In genomic region chr10:73874267-73875138, GRCh38 we compare ENCODE assay signal across 8 cellular contexts. TPM values are rescaled to one million over a fixed set of nuclear protein-coding genes. Genes with fewer than 3 reads are reported as not detected.
DNase-seq lines count a peak whose midpoint lies in the region; ATAC-seq and TF ChIP-seq lines count a peak whose summit lies in the region.

Gene CAMK2G, minus strand, starts transcription at chr10:73874555. Its CDS starts 94 bp downstream, at chr10:73874461.

- TF ChIP-seq CTCF in GM10248 (IDR thresholded peaks at IDR 0.05; ENCODE audit: control extremely low read depth, extremely low read depth, low read depth, missing control alignments): no peak
- no peak; the same call in 1 of the 2 replicates for TF ChIP-seq CTCF in HEK293 (tag by site-specific recombination; IDR thresholded peaks at IDR 0.05)
- TF ChIP-seq CTCF in NB4 (IDR thresholded peaks at IDR 0.05; ENCODE audit: low read depth, low read length): no peak
- TF ChIP-seq CTCF in heart left ventricle (IDR thresholded peaks at IDR 0.05): peak in 1 of 12 donors; percentile 13
- TF ChIP-seq CTCF in progenitor cell of endocrine pancreas (IDR thresholded peaks at IDR 0.05; ENCODE audit: unreplicated experiment): no peak

- peaks cover 25% of the 10 kb centered on the region for H3K27me3 Mint-ChIP-seq in progenitor cell of endocrine pancreas

- peaks cover 0 to 27% of the 10 kb centered on the region in 2 experiments; a peak in 1 of 3 replicates for H3K36me3 ChIP-seq in HEK293 (ENCODE audit: control insufficient read depth in 2 of 2, insufficient read depth in 1 of 2, low read length in 2 of 2)
- peaks cover 0 to 23% (median 8%) of the 10 kb centered on the region in 9 donors for H3K36me3 ChIP-seq in heart left ventricle

- H3K9me3 Mint-ChIP-seq in progenitor cell of endocrine pancreas (ENCODE audit: low read depth): no peaks in the 10 kb centered on the region

- peaks cover 15% of the 10 kb centered on the region for H3K4me1 Mint-ChIP-seq in progenitor cell of endocrine pancreas (ENCODE audit: low read depth)

- peak; percentile 81 for TF ChIP-seq POLR2A in NB4 (IDR thresholded peaks at IDR 0.05; ENCODE audit: extremely low read depth, insufficient read length)
- TF ChIP-seq POLR2A in heart left ventricle (IDR thresholded peaks at IDR 0.05): peak in 1 of 2 donors; percentile 46

- peaks cover 13% of the 10 kb centered on the region for H3K36me3 Mint-ChIP-seq in progenitor cell of endocrine pancreas (ENCODE audit: insufficient read depth)

- H3K4me1 ChIP-seq in HEK293 (ENCODE audit: control insufficient read depth, insufficient read depth, low read length): peaks cover 8% of the 10 kb centered on the region
- peaks cover 0 to 33% (median 12%) of the 10 kb centered on the region in 12 donors for H3K4me1 ChIP-seq in heart left ventricle

- POLR2A ChIA-PET in GM10248 (lab: Yijun Ruan, JAX): no interaction called here
- POLR2A ChIA-PET in HEK293 (lab: Yijun Ruan, JAX): interaction anchor here (1.1 to 2.0 kb wide), 2 partner anchors 12 to 94 kb away, joined by 3 to 4 read pairs; no protein-coding TSS in a partner anchor

- H3K4me3 ChIP-seq in HEK293 (ENCODE audit: low read depth, low read length): peak within 1 kb of the TSS; percentile 77
- H3K4me3 ChIP-seq in NB4 (ENCODE audit: low read depth, low read length): peak within 1 kb of the TSS; percentile 65
- peak within 1 kb of the TSS; percentile 61 to 96 (median 83) for H3K4me3 ChIP-seq in heart left ventricle

- H3K27ac Mint-ChIP-seq in progenitor cell of endocrine pancreas: no peak within 1 kb of the TSS

- peak within 1 kb of the TSS; percentile 25; the same call in 1 of the 2 replicates for H3K27ac ChIP-seq in HEK293 (ENCODE audit: extremely low read depth, low read depth, low read length)
- H3K27ac ChIP-seq in adipose tissue (ENCODE audit: low read depth, low read length): no peak within 1 kb of the TSS
- H3K27ac ChIP-seq in heart left ventricle: peak within 1 kb of the TSS in 10 of 12 donors; percentile 39 to 83 (median 64)

- WGBS in adipose tissue, 3 donors: 1 to 2% (median 1%) methylated on average over 33 to 81 of the region's 95 CpGs
- WGBS in heart left ventricle, 4 donors: 1 to 7% (median 1%) methylated on average over 21 to 95 of the region's 95 CpGs

- no peaks in the 10 kb centered on the region for H3K9me3 ChIP-seq in HEK293 (ENCODE audit: control insufficient read depth, insufficient read depth, low read depth, low read length)
- no peaks in the 10 kb centered on the region for H3K9me3 ChIP-seq in heart left ventricle

- peak within 1 kb of the TSS; percentile 74 for H3K4me3 Mint-ChIP-seq in progenitor cell of endocrine pancreas (ENCODE audit: low read depth)

- CTCF ChIA-PET in GM10248 (lab: Yijun Ruan, JAX): interaction anchor here (1.1 to 19.3 kb wide), 8 partner anchors 9 to 229 kb away, joined by 3 to 566 read pairs (median 4); partner anchors contain the start of gene CHCHD1
- CTCF ChIA-PET in HEK293 (lab: Yijun Ruan, JAX): interaction anchor here (0.6 to 11.0 kb wide), 4 partner anchors 26 to 360 kb away, joined by 3 to 267 read pairs (median 3); no protein-coding TSS in a partner anchor

- no peaks in the 10 kb centered on the region for H3K27me3 ChIP-seq in heart left ventricle

- DNase-seq in GM10248 (ENCODE audit: extremely low spot score) (peak; percentile 96), NB4 (ENCODE audit: low read depth) (peak; percentile 90), T-helper 1 cell (peak; percentile 75 to 88 (median 82)), heart left ventricle (peak; percentile 87 to 94 (median 89)), progenitor cell of endocrine pancreas (ENCODE audit: low spot score, unreplicated experiment) (peak; percentile 52), ureter (ENCODE audit: low spot score) (peak; percentile 85)

- intact Hi-C loops in heart left ventricle (cut with DNase I): loop anchor here in 1 of 10 donors (5.0 kb wide), 1 partner anchor 102 kb away; a partner anchor contains a TSS

- ATAC-seq in heart left ventricle: peak; percentile 88 to 92 (median 91)

TF ChIP-seq in HEK293, 187 proteins besides CTCF, POLR2A, EP300 and RAD21 (continues in another document):
- TF ChIP-seq SP2 (tag by site-specific recombination; IDR thresholded peaks at IDR 0.05) (peak; percentile 36), KLF8 (tag by site-specific recombination; IDR thresholded peaks at IDR 0.05) (peak; percentile 44; the same call in 1 of the 2 replicates), ZNF184 (tag by site-specific recombination; IDR thresholded peaks at IDR 0.05) (no peak), ZNF341 (tag by site-specific recombination; IDR thresholded peaks at IDR 0.05; ENCODE audit: low read depth) (no peak), SCRT2 (tag by site-specific recombination; IDR thresholded peaks at IDR 0.05) (no peak), SP7 (tag by site-specific recombination; IDR thresholded peaks at IDR 0.05) (peak; percentile 24; the same call in 1 of the 2 replicates), ZNF701 (tag by site-specific recombination; IDR thresholded peaks at IDR 0.05) (no peak), ZNF624 (tag by site-specific recombination; IDR thresholded peaks at IDR 0.05) (no peak), ZNF660 (tag by site-specific recombination; IDR thresholded peaks at IDR 0.05) (peak; percentile 34; the same call in 1 of the 2 replicates), ZNF514 (tag by site-specific recombination; IDR thresholded peaks at IDR 0.05) (no peak), ZBTB26 (tag by site-specific recombination; optimal IDR thresholded peaks at IDR 0.05) (peak; percentile 61), GLIS2 (tag by site-specific recombination; IDR thresholded peaks at IDR 0.05) (peak; percentile 59), ZSCAN30 (tag by site-specific recombination; IDR thresholded peaks at IDR 0.05) (peak; percentile 51; the same call in 1 of the 2 replicates), HOXD13 (CRISPR knock-in tag; IDR thresholded peaks at IDR 0.05; ENCODE audit: borderline replicate concordance) (no peak), ZBTB44 (tag by site-specific recombination; IDR thresholded peaks at IDR 0.05) (no peak), ZNF350 (tag by site-specific recombination; IDR thresholded peaks at IDR 0.05) (no peak), ZNF140 (tag by site-specific recombination; IDR thresholded peaks at IDR 0.05) (no peak), ZEB2 (tag by site-specific recombination; IDR thresholded peaks at IDR 0.05) (0 out of 2 replicates have a peak, but pooled peaks have one; percentile 19), ZNF335 (tag by site-specific recombination; conservative IDR thresholded peaks at IDR 0.05) (peak; percentile 83), ZNF785 (tag by site-specific recombination; IDR thresholded peaks at IDR 0.05) (no peak), PRDM6 (tag by site-specific recombination; IDR thresholded peaks at IDR 0.05) (no peak), ZNF19 (tag by site-specific recombination; IDR thresholded peaks at IDR 0.05; ENCODE audit: low read depth) (no peak), ZNF473 (tag by site-specific recombination; IDR thresholded peaks at IDR 0.05) (no peak), HOXA7 (CRISPR knock-in tag; IDR thresholded peaks at IDR 0.05; ENCODE audit: borderline replicate concordance) (no peak), YY1 (tag by site-specific recombination; IDR thresholded peaks at IDR 0.05) (peak; percentile 21; the same call in 1 of the 2 replicates), MZF1 (tag by site-specific recombination; IDR thresholded peaks at IDR 0.05; ENCODE audit: borderline replicate concordance) (no peak)

RNA-seq across cellular contexts. Expression of gene CAMK2G, which starts in this region (rescaled TPM):
- 10 to 100 TPM in 2 of 3 donors, 1 to 10 TPM in 1; 6.2 to 13.5 (median 12.8) TPM for polyA plus RNA-seq in adipose tissue
- total RNA-seq in heart left ventricle: 10 to 100 TPM; 10.4 to 18.6 (median 14.7) TPM
- polyA plus RNA-seq in heart left ventricle: 10 to 100 TPM in 1 of 2 donors, 1 to 10 TPM in 1; 8.0 to 11.3 TPM
- 20.8 and 24.5 TPM in 2 replicates for total RNA-seq in progenitor cell of endocrine pancreas
- 80.5 TPM for total RNA-seq in ureter
